ENCODE assay signal across 18 cellular contexts in the genomic region with DNA sequence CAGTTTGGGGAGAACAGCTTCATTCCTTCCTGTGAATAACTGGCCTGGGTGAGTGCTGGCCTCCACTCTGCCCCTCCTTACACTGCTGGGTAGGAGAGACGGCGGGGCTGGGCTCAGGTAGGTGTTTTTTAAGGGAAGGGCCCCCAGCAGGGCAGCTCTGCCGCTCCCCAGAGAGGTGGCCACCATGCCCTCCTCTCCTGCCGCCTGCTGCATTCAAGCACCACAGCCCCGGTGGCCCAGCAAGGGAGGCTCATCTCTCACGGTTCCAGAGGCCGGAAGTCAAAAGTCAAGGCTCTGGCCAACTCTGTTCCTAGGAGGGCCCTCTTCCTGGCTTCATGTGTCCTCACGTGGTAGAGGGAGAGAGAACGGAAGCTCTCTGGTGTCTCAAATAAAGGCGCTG.
"Had no signal": no experiment of that assay in that cellular context is flagged by ENCODE, and none has a peak within 500 bp of the region (broad histone marks: within the 10 kb centered on the region; RNA-seq: fewer than 3 reads in every experiment).

No MANE protein-coding gene starts in this region.

- H2AFZ ChIP-seq: hepatocyte had no signal

- DNase-seq: colonic mucosa; dermis blood vessel endothelial cell; erythroblast; foreskin melanocyte; head of caudate nucleus; kidney; left colon; naive thymus-derived CD4-positive, alpha-beta T cell; nucleus accumbens; stimulated activated CD4-positive, alpha-beta T cell treated with anti-CD3 and anti-CD28 coated beads, Interleukin-2, amount 100 ng/mL, for 24 hours; stimulated activated CD4-positive, alpha-beta T cell treated with anti-CD3 and anti-CD28 coated beads, Interleukin-4, amount 100 ng/mL, for 4 hours; stimulated activated naive CD4-positive, alpha-beta T cell; stomach; trophoblast cell had no signal

- H3K27me3 ChIP-seq: colonic mucosa, hepatocyte, ovary, stomach had no signal

- H3K27ac Mint-ChIP-seq: naive thymus-derived CD4-positive, alpha-beta T cell had no signal

- H3K27ac ChIP-seq: colonic mucosa, hepatocyte, ovary, prostate gland had no signal

- H3K36me3 ChIP-seq: colonic mucosa, ovary, prostate gland had no signal

- ATAC-seq: left colon; naive thymus-derived CD4-positive, alpha-beta T cell; sciatic nerve had no signal

- H3K36me3 Mint-ChIP-seq: naive thymus-derived CD4-positive, alpha-beta T cell had no signal

- H3K4me2 ChIP-seq: hepatocyte had no signal

- H3K4me3 ChIP-seq: colonic mucosa, hepatocyte, ovary, prostate gland, stomach had no signal

- FAIRE-seq: kidney had no signal

- H3K4me1 ChIP-seq: colonic mucosa had no signal

- H3K9me3 ChIP-seq: colonic mucosa, ovary, prostate gland, stomach had no signal

- H3K4me1 Mint-ChIP-seq: naive thymus-derived CD4-positive, alpha-beta T cell had no signal

- H3K9me3 Mint-ChIP-seq: naive thymus-derived CD4-positive, alpha-beta T cell had no signal

- H3K4me3 Mint-ChIP-seq: naive thymus-derived CD4-positive, alpha-beta T cell had no signal
